16 cellular contexts compared by ENCODE assay signal in the genomic region with DNA sequence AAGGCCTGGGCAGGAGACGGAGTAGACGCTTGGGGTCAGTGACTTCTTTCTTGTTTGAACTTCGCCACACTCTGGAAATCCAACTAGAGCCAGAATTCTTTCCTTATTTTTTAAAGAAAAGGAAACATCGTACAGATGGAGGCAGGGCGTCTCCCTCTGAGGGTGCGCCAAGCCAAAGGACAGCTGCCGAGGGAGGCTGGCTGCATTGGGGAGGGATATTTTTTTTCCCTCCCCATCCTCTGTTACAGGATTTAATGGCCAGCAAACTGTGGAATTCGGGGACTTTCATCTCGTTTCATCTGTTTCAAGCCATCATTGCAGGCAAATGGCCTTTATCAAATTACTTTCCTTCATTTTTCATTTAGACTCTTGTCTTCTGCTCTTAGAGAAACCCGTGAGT. TPM values are rescaled to one million over a fixed set of nuclear protein-coding genes. Genes with fewer than 3 reads are reported as not detected.
A peak's percentile ranks its signal among the peaks of the same experiment; 100 is the strongest.
DNase-seq lines count a peak whose midpoint lies in the region; ATAC-seq and TF ChIP-seq lines count a peak whose summit lies in the region.
"Had no signal": no experiment of that assay in that cellular context is flagged by ENCODE, and none has a peak within 500 bp of the region (broad histone marks: within the 10 kb centered on the region; RNA-seq: fewer than 3 reads in every experiment).

No MANE protein-coding gene starts in this region.

- WGBS in spleen, 5 donors: 83 to 91% (median 87%) methylated on average over 10 of the region's 10 CpGs

- intact Hi-C loops in activated CD4-positive, alpha-beta T cell treated with anti-CD3 and anti-CD28 coated beads, Interleukin-2, amount 10 ng/mL, durations not matched to agents 24 days and 14 days (cut with micrococcal nuclease): loop anchor here (1.0 kb wide), 1 partner anchor 21 kb away; no protein-coding TSS in a partner anchor
- intact Hi-C loops in spleen (cut with DNase I; ENCODE audit: low total_unique reads) (no loop called here), Caco-2 (cut with micrococcal nuclease; ENCODE audit: unreplicated experiment) (no loop called here)

- H3K36me3 Mint-ChIP-seq in activated CD4-positive, alpha-beta T cell treated with anti-CD3 and anti-CD28 coated beads, Interleukin-2, amount 10 ng/mL, durations not matched to agents 24 days and 14 days (ENCODE audit: low read depth): no peaks in the 10 kb centered on the region
- peaks cover 7% of the 10 kb centered on the region for H3K36me3 Mint-ChIP-seq in effector memory CD8-positive, alpha-beta T cell (ENCODE audit: insufficient read depth)
- H3K36me3 Mint-ChIP-seq in Caco-2 (ENCODE audit: insufficient read depth, unreplicated experiment): peaks cover 52% of the 10 kb centered on the region
- H3K36me3 Mint-ChIP-seq: type B pancreatic cell had no signal

- POLR2A ChIA-PET in Caco-2 (lab: Charles Lee): no interaction called here

- H3K36me3 ChIP-seq in Peyer's patch (peaks cover 0 to 6% (median 0%) of the 10 kb centered on the region in 3 donors), spleen (no peaks in the 10 kb centered on the region), Caco-2 (ENCODE audit: control insufficient read depth, insufficient read depth, low read length) (no peaks in the 10 kb centered on the region; the same call in 1 of the 2 replicates)
- H3K36me3 ChIP-seq: left lung had no signal

- H3K4me3 ChIP-seq in Peyer's patch (no peak overlapping the region), spleen (peak overlapping the region in 1 of 8 donors; percentile 44), Caco-2 (ENCODE audit: low read depth, low read length) (no peak overlapping the region)
- H3K4me3 ChIP-seq: A549, hepatocyte, K562, left lung had no signal

- H3K4me3 Mint-ChIP-seq in activated CD4-positive, alpha-beta T cell treated with anti-CD3 and anti-CD28 coated beads, Interleukin-2, amount 10 ng/mL, durations not matched to agents 24 days and 14 days: peak overlapping the region; percentile 72
- H3K4me3 Mint-ChIP-seq in effector memory CD8-positive, alpha-beta T cell: peak overlapping the region; percentile 69 to 71
- no peak overlapping the region for H3K4me3 Mint-ChIP-seq in Caco-2 (ENCODE audit: unreplicated experiment)
- H3K4me3 Mint-ChIP-seq: type B pancreatic cell had no signal

- TF ChIP-seq CTCF in Peyer's patch (IDR thresholded peaks at IDR 0.05): no peak
- no peak for TF ChIP-seq CTCF in spleen (IDR thresholded peaks at IDR 0.05 in 8 of 11, conservative IDR thresholded peaks at IDR 0.05 in 3 of 11)
- no peak for TF ChIP-seq CTCF in Caco-2 (IDR thresholded peaks at IDR 0.05; ENCODE audit: insufficient read depth in 1 of 2, low read depth in 1 of 2, low read length in 1 of 2, severe bottlenecking in 1 of 2, unreplicated experiment in 1 of 2)

- no peak for ATAC-seq in effector memory CD8-positive, alpha-beta T cell (replicated peaks)
- ATAC-seq: K562 had no signal

- H3K27ac Mint-ChIP-seq in activated CD4-positive, alpha-beta T cell treated with anti-CD3 and anti-CD28 coated beads, Interleukin-2, amount 10 ng/mL, durations not matched to agents 24 days and 14 days: peak overlapping the region; percentile 95
- peak overlapping the region; percentile 92 to 96 for H3K27ac Mint-ChIP-seq in effector memory CD8-positive, alpha-beta T cell
- no peak overlapping the region for H3K27ac Mint-ChIP-seq in Caco-2 (ENCODE audit: unreplicated experiment)
- H3K27ac Mint-ChIP-seq: type B pancreatic cell had no signal

- no peaks in the 10 kb centered on the region for H3K9me3 Mint-ChIP-seq in activated CD4-positive, alpha-beta T cell treated with anti-CD3 and anti-CD28 coated beads, Interleukin-2, amount 10 ng/mL, durations not matched to agents 24 days and 14 days
- H3K9me3 Mint-ChIP-seq in effector memory CD8-positive, alpha-beta T cell: no peaks in the 10 kb centered on the region
- no peaks in the 10 kb centered on the region for H3K9me3 Mint-ChIP-seq in Caco-2 (ENCODE audit: unreplicated experiment)
- H3K9me3 Mint-ChIP-seq: type B pancreatic cell had no signal

- H3K9me3 ChIP-seq in Peyer's patch (no peaks in the 10 kb centered on the region), spleen (no peaks in the 10 kb centered on the region), Caco-2 (no peaks in the 10 kb centered on the region)
- H3K9me3 ChIP-seq: A549, left lung had no signal

- H3K27me3 ChIP-seq in Peyer's patch: no peaks in the 10 kb centered on the region
- no peaks in the 10 kb centered on the region for H3K27me3 ChIP-seq in spleen (replicated peaks in 1 of 7)
- no peaks in the 10 kb centered on the region for H3K27me3 ChIP-seq in Caco-2 (replicated peaks; ENCODE audit: control insufficient read depth, insufficient read depth, low read length)
- H3K27me3 ChIP-seq: hepatocyte, left lung had no signal

- TF ChIP-seq POLR2A in Peyer's patch (IDR thresholded peaks at IDR 0.05) (no peak), spleen (IDR thresholded peaks at IDR 0.05) (no peak)

- CTCF ChIA-PET in Caco-2 (lab: Charles Lee): no interaction called here

- BruUV-seq in Caco-2 (replicated peaks; lab: Mats Ljungman, UMichigan): no TSS peak

- peaks cover 36% of the 10 kb centered on the region for H3K4me1 Mint-ChIP-seq in activated CD4-positive, alpha-beta T cell treated with anti-CD3 and anti-CD28 coated beads, Interleukin-2, amount 10 ng/mL, durations not matched to agents 24 days and 14 days
- H3K4me1 Mint-ChIP-seq in effector memory CD8-positive, alpha-beta T cell (ENCODE audit: low read depth in 2 of 2): peaks cover 41 to 57% of the 10 kb centered on the region in 2 donors
- H3K4me1 Mint-ChIP-seq in Caco-2 (ENCODE audit: low read depth, unreplicated experiment): no peaks in the 10 kb centered on the region

- no peak for DNase-seq in activated CD4-positive, alpha-beta T cell treated with anti-CD3 and anti-CD28 coated beads, Interleukin-2, amount 10 ng/mL, durations not matched to agents 24 days and 14 days
- DNase-seq in activated CD4-positive, alpha-beta T cell treated with anti-CD3 and anti-CD28 coated beads, Interleukin-2, amount 50 U/mL, for 4 hours: no peak
- peak in 1 of 3 donors; percentile 7 for DNase-seq in Peyer's patch
- DNase-seq in effector memory CD8-positive, alpha-beta T cell: no peak
- no peak for DNase-seq in spleen
- DNase-seq in NCI-H128 (lab: John Stamatoyannopoulos, UW; ENCODE audit: unreplicated experiment): no peak
- DNase-seq in Caco-2: no peak
- DNase-seq in NCI-H2081 (lab: John Stamatoyannopoulos, UW): no peak
- DNase-seq: DMS153, NCI-H187, nucleus accumbens had no signal

- peak overlapping the region; percentile 78 to 97 (median 88) for H3K27ac ChIP-seq in Peyer's patch
- peak overlapping the region; percentile 88 to 100 (median 92) for H3K27ac ChIP-seq in spleen
- H3K27ac ChIP-seq: A549, hepatocyte had no signal

- H3K4me1 ChIP-seq in Peyer's patch (peaks cover 0 to 26% (median 14%) of the 10 kb centered on the region in 4 donors), spleen (peaks cover 16 to 62% (median 37%) of the 10 kb centered on the region in 6 donors), Caco-2 (no peaks in the 10 kb centered on the region)

- H3K27me3 Mint-ChIP-seq in activated CD4-positive, alpha-beta T cell treated with anti-CD3 and anti-CD28 coated beads, Interleukin-2, amount 10 ng/mL, durations not matched to agents 24 days and 14 days: no peaks in the 10 kb centered on the region
- H3K27me3 Mint-ChIP-seq in effector memory CD8-positive, alpha-beta T cell: no peaks in the 10 kb centered on the region
- no peaks in the 10 kb centered on the region for H3K27me3 Mint-ChIP-seq in Caco-2 (ENCODE audit: insufficient read depth, unreplicated experiment)
- H3K27me3 Mint-ChIP-seq: type B pancreatic cell had no signal

RNA-seq across cellular contexts. Expression of a gene that starts 15.9 kb away (rescaled TPM):
- 7.2 and 8.2 TPM in 2 replicates for total RNA-seq in activated CD4-positive, alpha-beta T cell treated with anti-CD3 and anti-CD28 coated beads, Interleukin-2, amount 10 ng/mL, durations not matched to agents 24 days and 14 days
- 1 to 10 TPM in 2 of 4 donors, under 1 TPM in 1, not detected in 1; 0.88 to 1.9 (median 1.2) TPM for total RNA-seq in Peyer's patch
- total RNA-seq in spleen: 10 to 100 TPM; 13.0 to 28.2 (median 20.3) TPM
- 10 to 100 TPM; 13.5 to 26.3 (median 13.6) TPM for polyA plus RNA-seq in spleen
- 6.6 and 7.3 TPM in 2 replicates for total RNA-seq in Caco-2 (2022)

RNA-seq across cellular contexts. Expression of a gene that starts 58.4 kb away (rescaled TPM):
- 217 and 222 TPM in 2 replicates for total RNA-seq in activated CD4-positive, alpha-beta T cell treated with anti-CD3 and anti-CD28 coated beads, Interleukin-2, amount 10 ng/mL, durations not matched to agents 24 days and 14 days
- total RNA-seq in Peyer's patch: 10 to 100 TPM; 33.2 to 74.3 (median 52.5) TPM
- total RNA-seq in spleen: 10 to 100 TPM; 43.0 to 84.8 (median 68.9) TPM
- 10 to 100 TPM; 28.0 to 35.2 (median 35.1) TPM for polyA plus RNA-seq in spleen
- total RNA-seq in Caco-2 (2022): 198 and 208 TPM in 2 replicates
